24 cellular contexts compared by ENCODE assay signal in genomic region chr12:86675197-86675596, GRCh38.
"Had no signal": no experiment of that assay in that cellular context is flagged by ENCODE, and none has a peak within 500 bp of the region (broad histone marks: within the 10 kb centered on the region; RNA-seq: fewer than 3 reads in every experiment).

No MANE protein-coding gene starts in this region.

- FAIRE-seq: bronchial epithelial cell had no signal

- H3K4me3 Mint-ChIP-seq: activated CD8-positive, alpha-beta T cell treated with anti-CD3 and anti-CD28 coated beads for 36 hours; activated T-cell treated with anti-CD3 and anti-CD28 coated beads, Interleukin-2, amount 50 U/mL, for 72 hours; T-helper 2 cell treated with Interferon-gamma antibody and Interleukin-4, amounts not matched to agents 5 μg/mL and 100 μg/mL, for 36 hours had no signal

- ATAC-seq: activated CD4-positive, CD25-positive, alpha-beta regulatory T cell treated with anti-CD3 and anti-CD28 coated beads, Interleukin-2, amount 50 U/mL, for 24 hours; activated CD8-positive, alpha-beta T cell treated with anti-CD3 and anti-CD28 coated beads for 36 hours; activated T-cell treated with anti-CD3 and anti-CD28 coated beads, Interleukin-2, amount 50 U/mL, for 72 hours; PC-3 had no signal

- DNase-seq: activated CD4-positive, alpha-beta T cell treated with anti-CD3 and anti-CD28 coated beads for 4 hours; activated CD8-positive, alpha-beta memory T cell treated with anti-CD3 and anti-CD28 coated beads, Interleukin-2, amount 50 U/mL, for 4 hours; activated CD8-positive, alpha-beta T cell treated with anti-CD3 and anti-CD28 coated beads for 36 hours; activated gamma-delta T cell treated with Interleukin-2 at 50 U/mL for 16 hours; activated naive CD4-positive, alpha-beta T cell treated with anti-CD3 and anti-CD28 coated beads, Interleukin-2, amount 50 U/mL, for 16 hours; activated T-cell treated with anti-CD3 and anti-CD28 coated beads, Interleukin-2, amount 50 U/mL, for 72 hours; aorta; central memory CD4-positive, alpha-beta T cell; NCI-H1092; NCI-H1417; NCI-H1930; NCI-H2171; NCI-H345; NCI-H510A; NCI-H526 treated with DMSO at 0.1 percent for 48 hours; NCI-H82; PC-3; SHP77 treated with DMSO at 0.1 percent for 48 hours; SW 1271 had no signal

- H3K4me2 ChIP-seq: KMS-11 had no signal

- H3K27ac Mint-ChIP-seq: activated CD8-positive, alpha-beta T cell treated with anti-CD3 and anti-CD28 coated beads for 36 hours; activated T-cell treated with anti-CD3 and anti-CD28 coated beads, Interleukin-2, amount 50 U/mL, for 72 hours; activated T-helper 2 cell treated with anti-CD3 and anti-CD28 coated beads, Interferon-gamma antibody, Interleukin-2, Interleukin-4, amounts not matched to agents 10 μg/mL and 5 μg/mL and 100 μg/mL, durations not matched to agents 14 hours and 24 hours and 36 hours; T-helper 2 cell treated with Interferon-gamma antibody and Interleukin-4, amounts not matched to agents 5 μg/mL and 100 μg/mL, for 36 hours had no signal

- H3K27ac ChIP-seq: KMS-11 had no signal

- H3K9ac ChIP-seq: KMS-11 had no signal

- H3K27me3 Mint-ChIP-seq: activated CD8-positive, alpha-beta T cell treated with anti-CD3 and anti-CD28 coated beads for 36 hours had no signal
